ENCODE assay signal across 11 cellular contexts in genomic region chr2:227474406-227474805, GRCh38. TPM values are rescaled to one million over a fixed set of nuclear protein-coding genes. Genes with fewer than 3 reads are reported as not detected.
A peak's percentile ranks its signal among the peaks of the same experiment; 100 is the strongest.
DNase-seq lines count a peak whose midpoint lies in the region; ATAC-seq and TF ChIP-seq lines count a peak whose summit lies in the region.
"Had no signal": no experiment of that assay in that cellular context is flagged by ENCODE, and none has a peak within 500 bp of the region (broad histone marks: within the 10 kb centered on the region; RNA-seq: fewer than 3 reads in every experiment).

No MANE protein-coding gene starts in this region.

- no peaks in the 10 kb centered on the region for H3K9me2 ChIP-seq in Karpas-422 (replicated peaks; ENCODE audit: insufficient read depth, low read length)

- peak overlapping the region in 1 of 2 donors; percentile 58 for H3K27ac Mint-ChIP-seq in effector memory CD8-positive, alpha-beta T cell

- H3K4me2 ChIP-seq in Karpas-422 (ENCODE audit: low read depth, low read length, poor library complexity, severe bottlenecking), result peak overlapping the region; percentile 98

- peaks cover 8% of the 10 kb centered on the region for H3K36me3 Mint-ChIP-seq in effector memory CD8-positive, alpha-beta T cell (ENCODE audit: insufficient read depth)

- 50 to 59% methylated on average over 3 of the region's 3 CpGs for WGBS in aorta, 2 donors

- H3K9me3 ChIP-seq in Karpas-422 (ENCODE audit: low read length), result no peaks in the 10 kb centered on the region
- no peaks in the 10 kb centered on the region for H3K9me3 ChIP-seq in neutrophil
- no peaks in the 10 kb centered on the region for H3K9me3 ChIP-seq in aorta (ENCODE audit: control insufficient read depth, low read length)
- H3K9me3 ChIP-seq: gastrocnemius medialis had no signal

- intact Hi-C loops in aorta (cut with DNase I), result loop anchor here (5.0 to 10.0 kb wide), 3 partner anchors 43 to 290 kb away; no protein-coding TSS in a partner anchor

- H3K79me2 ChIP-seq in Karpas-422 (ENCODE audit: low read length), result peaks cover 70% of the 10 kb centered on the region

- H3K4me3 ChIP-seq in Karpas-422 (ENCODE audit: low read length) (peak overlapping the region; percentile 89), neutrophil (ENCODE audit: low read depth in 1 of 2, low read length in 1 of 2) (peak overlapping the region in 1 of 2 experiments; percentile 76), aorta (ENCODE audit: low read length in 2 of 2) (no peak overlapping the region)

- H3K4me1 Mint-ChIP-seq in effector memory CD8-positive, alpha-beta T cell (ENCODE audit: low read depth in 2 of 2), result peaks cover 26 to 37% of the 10 kb centered on the region in 2 donors

- H3K27me3 ChIP-seq in Karpas-422 (ENCODE audit: low read length) (no peaks in the 10 kb centered on the region), neutrophil (no peaks in the 10 kb centered on the region), aorta (ENCODE audit: control insufficient read depth in 1 of 2, insufficient read depth in 2 of 2, low read length in 1 of 2) (no peaks in the 10 kb centered on the region)
- H3K27me3 ChIP-seq: gastrocnemius medialis had no signal

- H3K36me3 ChIP-seq in Karpas-422 (ENCODE audit: insufficient read depth, low read length) (no peaks in the 10 kb centered on the region), neutrophil (no peaks in the 10 kb centered on the region), aorta (ENCODE audit: control insufficient read depth in 1 of 2, insufficient read depth in 2 of 2, low read length in 1 of 2) (no peaks in the 10 kb centered on the region)
- H3K36me3 ChIP-seq: gastrocnemius medialis had no signal

- peak; percentile 11 for DNase-seq in DMS79 (lab: John Stamatoyannopoulos, UW)
- DNase-seq in Karpas-422, result no peak
- no peak for DNase-seq in effector memory CD8-positive, alpha-beta T cell
- DNase-seq in activated CD8-positive, alpha-beta memory T cell treated with anti-CD3 and anti-CD28 coated beads for 24 hours, result no peak
- DNase-seq in aorta, result no peak
- DNase-seq in NCI-H82 (lab: John Stamatoyannopoulos, UW), result no peak
- DNase-seq in HK-2 (ENCODE audit: unreplicated experiment), result no peak
- DNase-seq: activated naive CD4-positive, alpha-beta T cell; gastrocnemius medialis; NCI-H1694 treated with DMSO at 0.1 percent for 48 hours had no signal

- H2AFZ ChIP-seq in Karpas-422 (ENCODE audit: low read length), result no peak overlapping the region

- ATAC-seq in effector memory CD8-positive, alpha-beta T cell (replicated peaks), result no peak
- ATAC-seq in aorta (ENCODE audit: low FRiP score), result no peak
- ATAC-seq: gastrocnemius medialis had no signal

- H3K4me3 Mint-ChIP-seq in effector memory CD8-positive, alpha-beta T cell, result peak overlapping the region; percentile 71 to 93

- H3K27me3 Mint-ChIP-seq in effector memory CD8-positive, alpha-beta T cell, result no peaks in the 10 kb centered on the region

- H4K20me1 ChIP-seq in Karpas-422 (ENCODE audit: insufficient read depth, low read depth, low read length), result peaks cover 12% of the 10 kb centered on the region

- no peak for TF ChIP-seq CTCF in neutrophil (IDR thresholded peaks at IDR 0.05)

- peak overlapping the region; percentile 96 for H3K9ac ChIP-seq in Karpas-422 (ENCODE audit: low read length)

- H3K4me1 ChIP-seq in Karpas-422 (ENCODE audit: low read length) (peaks cover 41% of the 10 kb centered on the region), neutrophil (ENCODE audit: control insufficient read depth in 1 of 2, insufficient read depth in 1 of 2, low read depth in 1 of 2, low read length in 1 of 2) (peaks cover 41 to 57% of the 10 kb centered on the region in 2 experiments), aorta (ENCODE audit: control insufficient read depth in 1 of 2, insufficient read depth in 2 of 2, low read length in 2 of 2) (peaks cover 0 to 2% of the 10 kb centered on the region in 2 donors)

- H3K27ac ChIP-seq in Karpas-422 (ENCODE audit: low read length) (peak overlapping the region; percentile 8; the same call in 1 of the 2 replicates), neutrophil (peak overlapping the region; percentile 1), aorta (ENCODE audit: low read depth in 1 of 2, low read length in 2 of 2) (no peak overlapping the region)
- H3K27ac ChIP-seq: gastrocnemius medialis had no signal

- H3K9me3 Mint-ChIP-seq in effector memory CD8-positive, alpha-beta T cell, result no peaks in the 10 kb centered on the region

RNA-seq across cellular contexts. Expression of gene AGFG1, which starts 2.5 kb away (rescaled TPM):
- 35.6 and 121 TPM in 2 replicates for total RNA-seq in Karpas-422 (2014; rRNA removed; shearing (Covaris generic); ENCODE audit: low replicate concordance)
- total RNA-seq in aorta, result 10 to 100 TPM; 81.3 to 82.9 TPM
- polyA plus RNA-seq in aorta, result 10 to 100 TPM; 27.0 to 30.8 TPM

Comparison
In these comparisons a context has a peak if more than half of its experiments do, and no peak if none do; other contexts are left out.
1. H3K27ac ChIP-seq: peak in Karpas-422 (single experiment) and neutrophil (single experiment); none in aorta (0 of 2).